ENCODE assay signal across 1 cellular context in the genomic region with DNA sequence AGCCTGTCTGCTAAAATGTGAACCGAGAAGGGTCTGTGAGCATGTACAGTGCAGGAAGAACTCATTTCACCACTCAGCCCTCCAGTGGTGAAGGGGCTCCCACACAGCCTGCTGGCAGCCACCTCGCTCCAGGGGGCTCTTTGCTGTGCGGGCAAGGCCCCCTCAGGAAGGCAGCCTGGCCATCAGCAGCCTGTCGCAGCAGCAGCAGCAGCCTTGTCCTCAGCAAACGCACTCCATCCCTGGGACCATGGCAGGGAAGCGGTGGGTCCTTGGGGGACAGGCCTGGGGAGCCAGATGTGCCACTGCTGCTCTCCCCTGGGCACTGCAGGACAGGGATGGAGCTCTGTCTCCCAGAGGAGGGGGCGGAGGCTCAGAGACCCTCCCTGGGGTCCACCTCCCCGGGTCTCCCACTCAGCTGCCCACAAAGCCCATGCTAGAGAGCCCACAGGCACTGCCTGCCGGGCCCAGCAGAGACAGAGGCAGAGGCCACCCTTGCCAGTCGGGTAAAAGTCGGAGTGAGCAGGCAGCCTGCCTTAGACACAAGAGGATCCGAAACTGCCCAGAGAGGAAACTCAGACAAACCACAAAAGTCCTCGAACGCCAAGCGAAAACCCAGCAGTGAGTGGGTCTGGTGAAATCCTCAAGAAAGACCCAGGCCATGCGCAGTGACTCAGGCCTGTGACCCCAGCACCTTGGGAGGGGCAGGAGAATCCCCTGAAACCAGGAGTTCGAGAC.
A peak's percentile ranks its signal among the peaks of the same experiment; 100 is the strongest.
TF ChIP-seq lines count a peak whose summit lies in the region.

No MANE protein-coding gene starts in this region.

TF ChIP-seq in GM12878, 131 proteins besides CTCF, POLR2A, EP300 and RAD21 (continued from another document and continues in another):
- TF ChIP-seq ZZZ3 (IDR thresholded peaks at IDR 0.05; ENCODE audit: control insufficient read depth, insufficient read length, low read depth) (no peak), NFIC (IDR thresholded peaks at IDR 0.05; ENCODE audit: low read depth, low read length) (no peak), SREBF1 (IDR thresholded peaks at IDR 0.05; ENCODE audit: low read length) (no peak), TCF3 (IDR thresholded peaks at IDR 0.05; ENCODE audit: borderline replicate concordance, insufficient read depth, low read depth, low read length) (no peak), STAT3 (IDR thresholded peaks at IDR 0.05; ENCODE audit: low read depth, low read length) (no peak), NRF1 (conservative IDR thresholded peaks at IDR 0.05; ENCODE audit: low read depth, low read length) (peak; percentile 41; the same call in 1 of the 2 replicates), RUNX3 (IDR thresholded peaks at IDR 0.05; ENCODE audit: low read length) (peak; percentile 93), RELB (IDR thresholded peaks at IDR 0.05; ENCODE audit: low read depth) (0 out of 2 replicates have a peak, but pooled peaks have one; percentile 52), TAF1 (IDR thresholded peaks at IDR 0.05; ENCODE audit: borderline replicate concordance, low read depth, low read length) (no peak), IKZF1 (conservative IDR thresholded peaks at IDR 0.05) (peak; percentile 76; the same call in 1 of the 2 replicates), SREBF2 (IDR thresholded peaks at IDR 0.05; ENCODE audit: low read length) (no peak), MTA3 (IDR thresholded peaks at IDR 0.05; ENCODE audit: borderline replicate concordance, low read length) (no peak), YBX1 (IDR thresholded peaks at IDR 0.05) (no peak), TCF12 (IDR thresholded peaks at IDR 0.05; ENCODE audit: low read depth, low read length) (no peak), ZBTB33 (IDR thresholded peaks at IDR 0.05) (no peak), GATAD2B (conservative IDR thresholded peaks at IDR 0.05; ENCODE audit: low read depth) (no peak), CREM (IDR thresholded peaks at IDR 0.05; ENCODE audit: low read depth) (no peak), YY1 (IDR thresholded peaks at IDR 0.05; ENCODE audit: low read depth, low read length) (no peak), ETV6 (conservative IDR thresholded peaks at IDR 0.05 in 1 of 2, IDR thresholded peaks at IDR 0.05 in 1 of 2; ENCODE audit: borderline replicate concordance in 1 of 2, low read depth in 1 of 2) (peak in 1 of 2 experiments; percentile 73; a peak in 2 of 4 replicates), CHD2 (IDR thresholded peaks at IDR 0.05; ENCODE audit: borderline replicate concordance, low read depth, low read length) (no peak), ELK1 (IDR thresholded peaks at IDR 0.05; ENCODE audit: low read depth, low read length) (no peak), DPF2 (IDR thresholded peaks at IDR 0.05) (peak; percentile 82), SPI1 (IDR thresholded peaks at IDR 0.05; ENCODE audit: borderline replicate concordance, insufficient read depth, low read depth, low read length) (peak; percentile 88; the same call in 1 of the 2 replicates), CBFB (IDR thresholded peaks at IDR 0.05; ENCODE audit: low read depth) (no peak), PAX8 (IDR thresholded peaks at IDR 0.05) (no peak), CREB1 (IDR thresholded peaks at IDR 0.05; ENCODE audit: low read depth) (no peak), CUX1 (IDR thresholded peaks at IDR 0.05; ENCODE audit: insufficient replicate concordance, low read depth, low read length) (no peak), KLF5 (IDR thresholded peaks at IDR 0.05; ENCODE audit: partially characterized antibody) (no peak), E4F1 (IDR thresholded peaks at IDR 0.05; ENCODE audit: borderline replicate concordance, partially characterized antibody) (no peak), BHLHE40 (IDR thresholded peaks at IDR 0.05; ENCODE audit: borderline replicate concordance in 1 of 2, low read depth in 2 of 2, low read length in 1 of 2) (peak in 1 of 2 experiments; percentile 20; a peak in 1 of 4 replicates), MLLT1 (IDR thresholded peaks at IDR 0.05) (no peak)
- TF ChIP-seq, protein P1, sequence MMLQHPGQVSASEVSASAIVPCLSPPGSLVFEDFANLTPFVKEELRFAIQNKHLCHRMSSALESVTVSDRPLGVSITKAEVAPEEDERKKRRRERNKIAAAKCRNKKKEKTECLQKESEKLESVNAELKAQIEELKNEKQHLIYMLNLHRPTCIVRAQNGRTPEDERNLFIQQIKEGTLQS (IDR thresholded peaks at IDR 0.05; ENCODE audit: borderline replicate concordance, extremely low read depth, low read depth, low read length): no peak
- TF ChIP-seq, protein P2, sequence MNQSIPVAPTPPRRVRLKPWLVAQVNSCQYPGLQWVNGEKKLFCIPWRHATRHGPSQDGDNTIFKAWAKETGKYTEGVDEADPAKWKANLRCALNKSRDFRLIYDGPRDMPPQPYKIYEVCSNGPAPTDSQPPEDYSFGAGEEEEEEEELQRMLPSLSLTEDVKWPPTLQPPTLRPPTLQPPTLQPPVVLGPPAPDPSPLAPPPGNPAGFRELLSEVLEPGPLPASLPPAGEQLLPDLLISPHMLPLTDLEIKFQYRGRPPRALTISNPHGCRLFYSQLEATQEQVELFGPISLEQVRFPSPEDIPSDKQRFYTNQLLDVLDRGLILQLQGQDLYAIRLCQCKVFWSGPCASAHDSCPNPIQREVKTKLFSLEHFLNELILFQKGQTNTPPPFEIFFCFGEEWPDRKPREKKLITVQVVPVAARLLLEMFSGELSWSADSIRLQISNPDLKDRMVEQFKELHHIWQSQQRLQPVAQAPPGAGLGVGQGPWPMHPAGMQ (IDR thresholded peaks at IDR 0.05; ENCODE audit: borderline replicate concordance): no peak
- TF ChIP-seq, protein P3, sequence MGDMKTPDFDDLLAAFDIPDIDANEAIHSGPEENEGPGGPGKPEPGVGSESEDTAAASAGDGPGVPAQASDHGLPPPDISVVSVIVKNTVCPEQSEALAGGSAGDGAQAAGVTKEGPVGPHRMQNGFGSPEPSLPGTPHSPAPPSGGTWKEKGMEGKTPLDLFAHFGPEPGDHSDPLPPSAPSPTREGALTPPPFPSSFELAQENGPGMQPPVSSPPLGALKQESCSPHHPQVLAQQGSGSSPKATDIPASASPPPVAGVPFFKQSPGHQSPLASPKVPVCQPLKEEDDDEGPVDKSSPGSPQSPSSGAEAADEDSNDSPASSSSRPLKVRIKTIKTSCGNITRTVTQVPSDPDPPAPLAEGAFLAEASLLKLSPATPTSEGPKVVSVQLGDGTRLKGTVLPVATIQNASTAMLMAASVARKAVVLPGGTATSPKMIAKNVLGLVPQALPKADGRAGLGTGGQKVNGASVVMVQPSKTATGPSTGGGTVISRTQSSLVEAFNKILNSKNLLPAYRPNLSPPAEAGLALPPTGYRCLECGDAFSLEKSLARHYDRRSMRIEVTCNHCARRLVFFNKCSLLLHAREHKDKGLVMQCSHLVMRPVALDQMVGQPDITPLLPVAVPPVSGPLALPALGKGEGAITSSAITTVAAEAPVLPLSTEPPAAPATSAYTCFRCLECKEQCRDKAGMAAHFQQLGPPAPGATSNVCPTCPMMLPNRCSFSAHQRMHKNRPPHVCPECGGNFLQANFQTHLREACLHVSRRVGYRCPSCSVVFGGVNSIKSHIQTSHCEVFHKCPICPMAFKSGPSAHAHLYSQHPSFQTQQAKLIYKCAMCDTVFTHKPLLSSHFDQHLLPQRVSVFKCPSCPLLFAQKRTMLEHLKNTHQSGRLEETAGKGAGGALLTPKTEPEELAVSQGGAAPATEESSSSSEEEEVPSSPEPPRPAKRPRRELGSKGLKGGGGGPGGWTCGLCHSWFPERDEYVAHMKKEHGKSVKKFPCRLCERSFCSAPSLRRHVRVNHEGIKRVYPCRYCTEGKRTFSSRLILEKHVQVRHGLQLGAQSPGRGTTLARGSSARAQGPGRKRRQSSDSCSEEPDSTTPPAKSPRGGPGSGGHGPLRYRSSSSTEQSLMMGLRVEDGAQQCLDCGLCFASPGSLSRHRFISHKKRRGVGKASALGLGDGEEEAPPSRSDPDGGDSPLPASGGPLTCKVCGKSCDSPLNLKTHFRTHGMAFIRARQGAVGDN (IDR thresholded peaks at IDR 0.05): no peak
